Comparison of ENCODE assay signal across 8 cellular contexts in the genomic region with DNA sequence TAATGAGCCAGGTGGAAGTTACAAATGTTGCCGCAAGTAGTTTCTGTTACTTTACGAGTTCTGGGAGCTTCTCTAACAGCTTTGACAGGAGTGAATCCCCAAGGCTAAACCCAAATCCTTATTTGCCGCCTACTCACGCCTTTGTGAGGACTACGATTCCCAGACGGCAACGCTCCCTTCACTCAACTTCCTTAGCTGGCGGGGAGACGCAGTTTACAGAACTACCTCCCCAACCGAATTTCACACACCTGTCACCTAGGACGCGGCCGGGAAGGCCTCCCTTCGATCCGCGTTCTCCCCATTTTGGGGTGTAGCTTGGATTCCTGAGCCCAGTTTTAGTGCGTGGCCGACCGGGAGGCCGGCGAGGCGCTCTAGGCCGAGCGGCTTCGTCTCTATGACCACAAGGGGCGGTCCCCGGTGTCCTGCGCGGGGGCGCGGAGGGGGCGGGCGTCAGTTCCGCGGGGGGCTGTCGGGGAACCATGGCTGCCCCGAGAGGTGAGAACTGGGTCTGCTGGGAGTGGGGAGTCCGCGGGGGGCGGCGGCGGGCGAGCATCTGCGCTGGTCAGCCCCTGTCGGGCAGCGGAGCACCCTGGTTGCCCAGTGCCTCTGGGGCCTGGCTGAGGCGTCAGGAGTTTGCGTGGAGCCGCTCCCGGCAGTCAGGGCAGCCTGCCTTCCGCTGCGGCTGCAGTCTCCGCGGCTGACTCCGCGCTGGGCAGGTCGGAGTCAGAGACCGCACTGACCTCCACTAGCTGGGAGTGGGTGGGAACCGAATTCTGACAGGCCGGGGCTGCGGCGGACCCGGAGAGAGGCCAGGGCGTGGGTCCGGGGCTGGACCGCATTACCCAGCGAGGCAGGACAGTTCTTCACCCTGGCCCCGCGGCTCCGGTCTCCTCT. TPM values are rescaled to one million over a fixed set of nuclear protein-coding genes. Genes with fewer than 3 reads are reported as not detected.
DNase-seq lines count a peak whose midpoint lies in the region; ATAC-seq and TF ChIP-seq lines count a peak whose summit lies in the region.

A gene with protein sequence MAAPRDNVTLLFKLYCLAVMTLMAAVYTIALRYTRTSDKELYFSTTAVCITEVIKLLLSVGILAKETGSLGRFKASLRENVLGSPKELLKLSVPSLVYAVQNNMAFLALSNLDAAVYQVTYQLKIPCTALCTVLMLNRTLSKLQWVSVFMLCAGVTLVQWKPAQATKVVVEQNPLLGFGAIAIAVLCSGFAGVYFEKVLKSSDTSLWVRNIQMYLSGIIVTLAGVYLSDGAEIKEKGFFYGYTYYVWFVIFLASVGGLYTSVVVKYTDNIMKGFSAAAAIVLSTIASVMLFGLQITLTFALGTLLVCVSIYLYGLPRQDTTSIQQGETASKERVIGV (plus strand): TSS at position 450 of the 894 bp plus-strand sequence. CDS start 30 bp downstream, at position 480.

- no peaks in the 10 kb centered on the region for H3K9me2 ChIP-seq in Loucy (replicated peaks; ENCODE audit: low read depth, low read length)

- H3F3A ChIP-seq in Loucy (ENCODE audit: low read depth): no peaks in the 10 kb centered on the region

- peak within 1 kb of the TSS; percentile 94 for H3K4me2 ChIP-seq in Loucy (ENCODE audit: low read depth, low read length, poor library complexity, severe bottlenecking)

- ATAC-seq in RWPE2 (ENCODE audit: low read depth): peak; percentile 85

- peak within 1 kb of the TSS; percentile 91 for H3K9ac ChIP-seq in ES-I3 (ENCODE audit: low read depth, low read length)
- H3K9ac ChIP-seq in Loucy (ENCODE audit: low read depth, low read length, poor library complexity, severe bottlenecking): peak within 1 kb of the TSS; percentile 69

- H4K20me1 ChIP-seq in Loucy (ENCODE audit: insufficient read depth, low read length, poor library complexity, severe bottlenecking): no peaks in the 10 kb centered on the region

- H3K9me3 ChIP-seq in ES-I3 (ENCODE audit: control insufficient read depth, insufficient read depth, low read length): no peaks in the 10 kb centered on the region
- no peaks in the 10 kb centered on the region for H3K9me3 ChIP-seq in Loucy (ENCODE audit: insufficient read depth, low read depth, low read length)
- no peaks in the 10 kb centered on the region for H3K9me3 ChIP-seq in RWPE2 (ENCODE audit: severe bottlenecking)

- peak within 1 kb of the TSS; percentile 46 for H3K27ac ChIP-seq in RWPE2 (ENCODE audit: poor library complexity, severe bottlenecking)

- H3K79me2 ChIP-seq in Loucy (ENCODE audit: insufficient read depth, low read length): peaks cover 16% of the 10 kb centered on the region; the same call in 1 of the 2 replicates

- peak within 1 kb of the TSS; percentile 99 for H3K27ac Mint-ChIP-seq in nephron progenitor cell
- peak within 1 kb of the TSS; percentile 97 for H3K27ac Mint-ChIP-seq in stimulated activated naive CD8-positive, alpha-beta T cell treated with anti-CD3 and anti-CD28 coated beads, Interleukin-15, Interleukin-2, amounts not matched to agents 100 ng/mL and 50 ng/mL, for 24 hours

- peaks cover under 1% of the 10 kb centered on the region for H3K36me3 Mint-ChIP-seq in nephron progenitor cell (ENCODE audit: low read depth)
- H3K36me3 Mint-ChIP-seq in stimulated activated naive CD8-positive, alpha-beta T cell treated with anti-CD3 and anti-CD28 coated beads, Interleukin-15, Interleukin-2, amounts not matched to agents 100 ng/mL and 50 ng/mL, for 24 hours (ENCODE audit: low read depth): peaks cover 4% of the 10 kb centered on the region

- peak within 1 kb of the TSS; percentile 96 for H2AFZ ChIP-seq in Loucy (ENCODE audit: low read length)

- no peaks in the 10 kb centered on the region for H3K9me3 Mint-ChIP-seq in nephron progenitor cell
- H3K9me3 Mint-ChIP-seq in stimulated activated naive CD8-positive, alpha-beta T cell treated with anti-CD3 and anti-CD28 coated beads, Interleukin-15, Interleukin-2, amounts not matched to agents 100 ng/mL and 50 ng/mL, for 24 hours: no peaks in the 10 kb centered on the region

- H3K4me3 ChIP-seq in H7 (ENCODE audit: insufficient read depth, low read depth, low read length) (peak within 1 kb of the TSS; percentile 93), Loucy (ENCODE audit: low read length, poor library complexity, severe bottlenecking) (peak within 1 kb of the TSS; percentile 80), RWPE2 (ENCODE audit: severe bottlenecking) (peak within 1 kb of the TSS; percentile 74), fibroblast of villous mesenchyme (ENCODE audit: low read depth, low read length) (peak within 1 kb of the TSS; percentile 98)

- peaks cover 8% of the 10 kb centered on the region for H3K27me3 Mint-ChIP-seq in nephron progenitor cell (ENCODE audit: low read depth, poor library complexity)
- peaks cover 6% of the 10 kb centered on the region for H3K27me3 Mint-ChIP-seq in stimulated activated naive CD8-positive, alpha-beta T cell treated with anti-CD3 and anti-CD28 coated beads, Interleukin-15, Interleukin-2, amounts not matched to agents 100 ng/mL and 50 ng/mL, for 24 hours

- no peaks in the 10 kb centered on the region for H3K36me3 ChIP-seq in ES-I3 (ENCODE audit: insufficient read depth, low read length)
- no peaks in the 10 kb centered on the region for H3K36me3 ChIP-seq in H7 (replicated peaks; ENCODE audit: control insufficient read depth, insufficient read depth, low read length)
- no peaks in the 10 kb centered on the region for H3K36me3 ChIP-seq in Loucy (ENCODE audit: insufficient read depth, low read length)
- peaks cover 6% of the 10 kb centered on the region for H3K36me3 ChIP-seq in RWPE2 (ENCODE audit: low read depth)

- TF ChIP-seq CTCF in Loucy (conservative IDR thresholded peaks at IDR 0.05; ENCODE audit: low read length) (no peak), RWPE2 (IDR thresholded peaks at IDR 0.05; ENCODE audit: poor library complexity, severe bottlenecking) (no peak), fibroblast of villous mesenchyme (IDR thresholded peaks at IDR 0.05; ENCODE audit: insufficient read depth, low read depth, low read length) (peak; percentile 32), nephron progenitor cell (IDR thresholded peaks at IDR 0.05) (peak; percentile 14)

- H3K4me3 Mint-ChIP-seq in nephron progenitor cell: peak within 1 kb of the TSS; percentile 100
- H3K4me3 Mint-ChIP-seq in stimulated activated naive CD8-positive, alpha-beta T cell treated with anti-CD3 and anti-CD28 coated beads, Interleukin-15, Interleukin-2, amounts not matched to agents 100 ng/mL and 50 ng/mL, for 24 hours: peak within 1 kb of the TSS; percentile 97

- H3K4me1 ChIP-seq in ES-I3 (ENCODE audit: insufficient read depth, low read length): no peaks in the 10 kb centered on the region
- peaks cover 23% of the 10 kb centered on the region for H3K4me1 ChIP-seq in Loucy (ENCODE audit: insufficient read depth, low read length, poor library complexity, severe bottlenecking)
- peaks cover 12% of the 10 kb centered on the region for H3K4me1 ChIP-seq in RWPE2 (ENCODE audit: insufficient read depth, poor library complexity, severe bottlenecking)

- H3K27me3 ChIP-seq in H7 (ENCODE audit: control insufficient read depth, insufficient read depth, low read length) (no peaks in the 10 kb centered on the region), Loucy (ENCODE audit: insufficient read depth, low read length, poor library complexity, severe bottlenecking) (peaks cover 2% of the 10 kb centered on the region), RWPE2 (ENCODE audit: insufficient read depth, poor library complexity, severe bottlenecking) (no peaks in the 10 kb centered on the region)

- H3K4me1 Mint-ChIP-seq in nephron progenitor cell: peaks cover 13% of the 10 kb centered on the region
- peaks cover 25% of the 10 kb centered on the region for H3K4me1 Mint-ChIP-seq in stimulated activated naive CD8-positive, alpha-beta T cell treated with anti-CD3 and anti-CD28 coated beads, Interleukin-15, Interleukin-2, amounts not matched to agents 100 ng/mL and 50 ng/mL, for 24 hours (ENCODE audit: low read depth)

- DNase-seq in H7: peak; percentile 87
- DNase-seq in RWPE2 (ENCODE audit: low spot score): peak; percentile 70
- peak; percentile 95 for DNase-seq in activated effector memory CD4-positive, alpha-beta T cell treated with anti-CD3 and anti-CD28 coated beads, Interleukin-2, amount 50 U/mL, for 16 hours
- peak; percentile 74 for DNase-seq in fibroblast of villous mesenchyme (ENCODE audit: low read depth)
- peak; percentile 86 for DNase-seq in nephron progenitor cell

RNA-seq across cellular contexts. Expression of the gene that starts here (rescaled TPM):
- 6.2 and 10.5 TPM in 2 replicates for total RNA-seq in H7 (2014; rRNA removed; shearing (Covaris generic))
- 10.0 and 18.6 TPM in 2 replicates for total RNA-seq in fibroblast of villous mesenchyme

Comparison
In these comparisons a context has a peak if more than half of its experiments do, and no peak if none do; other contexts are left out.
1. Peak in every context shown above with its lines: DNase-seq, ATAC-seq, H3K4me3 ChIP-seq and H3K27ac ChIP-seq.
2. CTCF ChIP-seq: peak in fibroblast of villous mesenchyme (single experiment) and nephron progenitor cell (single experiment); none in Loucy (single experiment) and RWPE2 (single experiment).